ENCODE assay signal across 1 cellular context in the genomic region with DNA sequence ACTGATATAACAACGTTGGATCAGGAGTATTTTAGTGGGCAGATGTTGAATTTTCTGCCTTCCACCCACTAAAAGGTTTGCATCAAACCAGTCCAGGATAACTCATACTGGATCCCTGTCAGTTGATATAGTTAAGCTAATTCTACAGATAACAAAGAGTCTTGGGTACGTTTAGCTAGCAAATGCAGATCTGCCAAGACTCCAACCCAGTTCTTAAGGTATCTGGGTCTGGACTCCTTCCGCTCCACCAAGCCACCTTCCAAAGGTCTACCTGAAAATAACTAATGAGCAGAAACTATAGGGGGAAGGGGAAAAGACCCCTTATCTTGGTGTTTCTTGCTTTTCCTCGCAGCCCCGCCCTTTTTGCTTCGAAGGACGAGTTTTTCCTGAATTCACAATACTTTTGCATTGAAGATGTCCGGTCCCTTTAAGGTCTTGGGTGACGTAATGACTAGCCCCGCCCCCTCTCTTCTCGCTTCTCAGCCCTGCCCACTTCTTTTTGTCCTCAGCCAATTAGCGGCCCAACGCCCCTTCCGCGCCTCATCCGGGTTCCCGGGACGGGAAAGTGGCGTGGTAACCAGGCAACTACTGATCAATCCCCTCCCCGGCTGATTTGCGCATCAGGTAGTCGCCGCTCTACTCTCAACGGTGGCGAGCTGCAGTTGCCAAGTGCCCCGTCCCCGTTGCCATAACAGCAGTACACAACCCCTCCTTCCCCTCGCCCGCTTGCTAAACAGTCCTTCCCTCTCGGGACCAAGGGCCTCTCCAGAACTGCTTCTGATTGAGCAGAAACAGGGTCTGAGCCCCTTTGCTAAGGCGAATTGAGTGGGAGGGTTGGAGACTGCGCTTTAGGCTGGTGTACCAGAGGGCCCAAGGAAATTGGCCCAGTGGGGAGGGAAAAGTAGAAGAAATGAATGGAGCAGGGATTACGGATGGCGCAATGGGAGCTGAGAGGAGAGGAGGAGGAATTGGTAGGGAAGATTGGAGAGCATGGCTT.
TF ChIP-seq lines count a peak whose summit lies in the region.

A gene with protein sequence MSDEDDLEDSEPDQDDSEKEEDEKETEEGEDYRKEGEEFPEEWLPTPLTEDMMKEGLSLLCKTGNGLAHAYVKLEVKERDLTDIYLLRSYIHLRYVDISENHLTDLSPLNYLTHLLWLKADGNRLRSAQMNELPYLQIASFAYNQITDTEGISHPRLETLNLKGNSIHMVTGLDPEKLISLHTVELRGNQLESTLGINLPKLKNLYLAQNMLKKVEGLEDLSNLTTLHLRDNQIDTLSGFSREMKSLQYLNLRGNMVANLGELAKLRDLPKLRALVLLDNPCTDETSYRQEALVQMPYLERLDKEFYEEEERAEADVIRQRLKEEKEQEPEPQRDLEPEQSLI (plus strand): TSS at position 543 of the 997 bp plus-strand sequence. CDS start 812 bp downstream, outside the sequence.

TF ChIP-seq in HepG2, 621 proteins besides CTCF, POLR2A, EP300 and RAD21 (continued from another document and continues in another):
- TF ChIP-seq ZHX2 (IDR thresholded peaks at IDR 0.05; ENCODE audit: low read depth) (no peak), ZHX2 (CRISPR knock-in tag; IDR thresholded peaks at IDR 0.05; ENCODE audit: borderline replicate concordance) (no peak), MEF2D (CRISPR knock-in tag; IDR thresholded peaks at IDR 0.05) (0 out of 2 replicates have a peak, but pooled peaks have one; percentile 24), SRF (IDR thresholded peaks at IDR 0.05; ENCODE audit: low read depth, low read length) (no peak), ZBTB42 (CRISPR knock-in tag; IDR thresholded peaks at IDR 0.05) (no peak), ZNF674 (CRISPR knock-in tag; IDR thresholded peaks at IDR 0.05; ENCODE audit: low read depth) (no peak), MBD4 (IDR thresholded peaks at IDR 0.05; ENCODE audit: borderline replicate concordance, low read length) (no peak), KLF16 (CRISPR knock-in tag; IDR thresholded peaks at IDR 0.05) (no peak), CC2D1A (CRISPR knock-in tag; IDR thresholded peaks at IDR 0.05) (no peak), ZNF788 (CRISPR knock-in tag; IDR thresholded peaks at IDR 0.05; ENCODE audit: borderline replicate concordance) (no peak), MZF1 (CRISPR knock-in tag; IDR thresholded peaks at IDR 0.05; ENCODE audit: borderline replicate concordance) (no peak), ZNF569 (CRISPR knock-in tag; IDR thresholded peaks at IDR 0.05; ENCODE audit: borderline replicate concordance) (no peak), SCMH1 (CRISPR knock-in tag; IDR thresholded peaks at IDR 0.05; ENCODE audit: borderline replicate concordance) (no peak), ZNF501 (CRISPR knock-in tag; IDR thresholded peaks at IDR 0.05) (peak; percentile 66; the same call in 1 of the 2 replicates), GFI1 (CRISPR knock-in tag; IDR thresholded peaks at IDR 0.05; ENCODE audit: borderline replicate concordance) (no peak), TBX2 (CRISPR knock-in tag; IDR thresholded peaks at IDR 0.05; ENCODE audit: borderline replicate concordance) (no peak), CREB3 (CRISPR knock-in tag; IDR thresholded peaks at IDR 0.05) (no peak), FOXP1 (IDR thresholded peaks at IDR 0.05) (no peak), FOXP1 (CRISPR knock-in tag; IDR thresholded peaks at IDR 0.05) (no peak), YEATS2 (CRISPR knock-in tag; IDR thresholded peaks at IDR 0.05; ENCODE audit: borderline replicate concordance) (peak; percentile 81; the same call in 1 of the 2 replicates), HMGA1 (CRISPR knock-in tag; conservative IDR thresholded peaks at IDR 0.05) (no peak), SMAD1 (CRISPR knock-in tag; IDR thresholded peaks at IDR 0.05; ENCODE audit: borderline replicate concordance, low read depth) (0 out of 2 replicates have a peak, but pooled peaks have one; percentile 56), GABPA (IDR thresholded peaks at IDR 0.05; ENCODE audit: low read depth, low read length) (no peak), GABPA (CRISPR knock-in tag; IDR thresholded peaks at IDR 0.05; ENCODE audit: low read depth) (peak; percentile 59; the same call in 1 of the 2 replicates), NR2F6 (IDR thresholded peaks at IDR 0.05) (no peak), NR2F6 (CRISPR knock-in tag; IDR thresholded peaks at IDR 0.05) (no peak; the same call in 1 of the 2 replicates), HOXA9 (CRISPR knock-in tag; IDR thresholded peaks at IDR 0.05; ENCODE audit: borderline replicate concordance) (no peak), ZSCAN25 (CRISPR knock-in tag; IDR thresholded peaks at IDR 0.05) (no peak), MED1 (CRISPR knock-in tag; IDR thresholded peaks at IDR 0.05) (peak; percentile 32; the same call in 1 of the 2 replicates), ZNF883 (CRISPR knock-in tag; IDR thresholded peaks at IDR 0.05; ENCODE audit: not compliant biosample characterization) (peak; percentile 32), YEATS4 (CRISPR knock-in tag; IDR thresholded peaks at IDR 0.05; ENCODE audit: borderline replicate concordance) (peak; percentile 59; the same call in 1 of the 2 replicates), RAD51 (IDR thresholded peaks at IDR 0.05; ENCODE audit: borderline replicate concordance) (no peak), ZNF660 (CRISPR knock-in tag; IDR thresholded peaks at IDR 0.05; ENCODE audit: borderline replicate concordance, low read depth) (no peak), ATF1 (CRISPR knock-in tag; IDR thresholded peaks at IDR 0.05) (peak; percentile 88), ZNF703 (CRISPR knock-in tag; IDR thresholded peaks at IDR 0.05; ENCODE audit: borderline replicate concordance) (no peak), DRAP1 (CRISPR knock-in tag; IDR thresholded peaks at IDR 0.05) (peak; percentile 57; the same call in 1 of the 2 replicates), ZNF605 (CRISPR knock-in tag; IDR thresholded peaks at IDR 0.05) (no peak), ZNF253 (CRISPR knock-in tag; IDR thresholded peaks at IDR 0.05; ENCODE audit: borderline replicate concordance) (no peak), ELF1 (CRISPR knock-in tag; IDR thresholded peaks at IDR 0.05) (peak; percentile 85), RCOR2 (CRISPR knock-in tag; IDR thresholded peaks at IDR 0.05) (no peak), PHF5A (CRISPR knock-in tag; IDR thresholded peaks at IDR 0.05; ENCODE audit: low read depth, unreplicated experiment) (no peak), SETDB1 (CRISPR knock-in tag; IDR thresholded peaks at IDR 0.05; ENCODE audit: borderline replicate concordance) (no peak), HES4 (CRISPR knock-in tag; IDR thresholded peaks at IDR 0.05; ENCODE audit: borderline replicate concordance) (no peak), FOXP4 (CRISPR knock-in tag; IDR thresholded peaks at IDR 0.05) (no peak), MAX (IDR thresholded peaks at IDR 0.05) (no peak), SP4 (CRISPR knock-in tag; IDR thresholded peaks at IDR 0.05) (peak; percentile 91), ZNF891 (CRISPR knock-in tag; IDR thresholded peaks at IDR 0.05) (no peak), ZNF510 (CRISPR knock-in tag; IDR thresholded peaks at IDR 0.05; ENCODE audit: low read depth) (0 out of 2 replicates have a peak, but pooled peaks have one; percentile 64), ZNF335 (CRISPR knock-in tag; IDR thresholded peaks at IDR 0.05) (no peak), ZNF546 (CRISPR knock-in tag; conservative IDR thresholded peaks at IDR 0.05) (no peak), MATR3 (CRISPR knock-in tag; IDR thresholded peaks at IDR 0.05) (no peak)
- TF ChIP-seq, protein P1, sequence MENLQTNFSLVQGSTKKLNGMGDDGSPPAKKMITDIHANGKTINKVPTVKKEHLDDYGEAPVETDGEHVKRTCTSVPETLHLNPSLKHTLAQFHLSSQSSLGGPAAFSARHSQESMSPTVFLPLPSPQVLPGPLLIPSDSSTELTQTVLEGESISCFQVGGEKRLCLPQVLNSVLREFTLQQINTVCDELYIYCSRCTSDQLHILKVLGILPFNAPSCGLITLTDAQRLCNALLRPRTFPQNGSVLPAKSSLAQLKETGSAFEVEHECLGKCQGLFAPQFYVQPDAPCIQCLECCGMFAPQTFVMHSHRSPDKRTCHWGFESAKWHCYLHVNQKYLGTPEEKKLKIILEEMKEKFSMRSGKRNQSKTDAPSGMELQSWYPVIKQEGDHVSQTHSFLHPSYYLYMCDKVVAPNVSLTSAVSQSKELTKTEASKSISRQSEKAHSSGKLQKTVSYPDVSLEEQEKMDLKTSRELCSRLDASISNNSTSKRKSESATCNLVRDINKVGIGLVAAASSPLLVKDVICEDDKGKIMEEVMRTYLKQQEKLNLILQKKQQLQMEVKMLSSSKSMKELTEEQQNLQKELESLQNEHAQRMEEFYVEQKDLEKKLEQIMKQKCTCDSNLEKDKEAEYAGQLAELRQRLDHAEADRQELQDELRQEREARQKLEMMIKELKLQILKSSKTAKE (CRISPR knock-in tag; IDR thresholded peaks at IDR 0.05; ENCODE audit: borderline replicate concordance): no peak
- TF ChIP-seq, protein P2, sequence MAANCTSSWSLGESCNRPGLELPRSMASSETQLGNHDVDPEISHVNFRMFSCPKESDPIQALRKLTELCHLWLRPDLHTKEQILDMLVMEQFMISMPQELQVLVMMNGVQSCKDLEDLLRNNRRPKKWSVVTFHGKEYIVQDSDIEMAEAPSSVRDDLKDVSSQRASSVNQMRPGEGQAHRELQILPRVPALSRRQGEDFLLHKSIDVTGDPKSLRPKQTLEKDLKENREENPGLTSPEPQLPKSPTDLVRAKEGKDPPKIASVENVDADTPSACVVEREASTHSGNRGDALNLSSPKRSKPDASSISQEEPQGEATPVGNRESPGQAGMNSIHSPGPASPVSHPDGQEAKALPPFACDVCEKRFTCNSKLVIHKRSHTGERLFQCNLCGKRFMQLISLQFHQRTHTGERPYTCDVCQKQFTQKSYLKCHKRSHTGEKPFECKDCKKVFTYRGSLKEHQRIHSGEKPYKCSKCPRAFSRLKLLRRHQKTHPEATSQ (CRISPR knock-in tag; IDR thresholded peaks at IDR 0.05; ENCODE audit: borderline replicate concordance): no peak
